Comparison of ENCODE assay signal across 8 cellular contexts in the genomic region with DNA sequence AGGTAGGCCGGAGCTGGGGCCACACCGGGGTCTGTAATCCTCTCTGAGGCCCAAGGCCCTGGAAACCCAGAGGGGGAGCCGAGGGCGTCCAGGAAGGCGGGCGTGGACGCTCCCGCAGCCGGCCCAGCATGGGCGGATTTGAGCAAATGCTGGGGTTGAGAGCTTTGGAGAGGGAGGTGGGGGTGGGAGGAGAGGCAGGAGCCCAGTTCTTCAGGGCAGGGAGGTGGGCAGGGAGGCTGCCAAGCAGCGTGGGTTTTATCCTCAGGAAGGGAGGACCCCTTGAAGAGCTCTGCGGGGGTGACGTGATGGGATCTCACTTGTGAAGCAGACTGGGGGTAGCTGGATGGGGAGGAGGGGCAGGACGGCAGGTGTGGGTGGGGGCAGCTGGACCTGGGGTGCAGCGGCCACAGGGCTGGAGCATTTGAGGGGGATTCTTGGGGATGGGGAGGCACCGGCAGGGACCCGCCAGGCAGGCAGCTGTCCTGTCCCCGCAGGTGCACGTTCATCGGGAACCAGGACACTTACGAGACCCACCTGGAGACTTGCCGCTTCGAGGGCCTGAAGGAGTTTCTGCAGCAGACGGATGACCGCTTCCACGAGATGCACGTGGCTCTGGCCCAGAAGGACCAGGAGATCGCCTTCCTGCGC. TPM values are rescaled to one million over a fixed set of nuclear protein-coding genes. Genes with fewer than 3 reads are reported as not detected.
"Had no signal": no experiment of that assay in that cellular context is flagged by ENCODE, and none has a peak within 500 bp of the region (broad histone marks: within the 10 kb centered on the region; RNA-seq: fewer than 3 reads in every experiment).

No MANE protein-coding gene starts in this region.

- H3K4me3 Mint-ChIP-seq: GM23338 had no signal

- H2AFZ ChIP-seq: GM23338 had no signal

- H3K9me3 ChIP-seq: HAP-1 had no signal

- H3K4me3 ChIP-seq: GM23338, HAP-1, K562 had no signal

- DNase-seq: IMR-90 had no signal

- FAIRE-seq: H1, H54, HTR-8/SVneo, K562 had no signal

- H3K9me3 Mint-ChIP-seq: GM23338 had no signal

- ATAC-seq: GM23338, HCT116, K562 had no signal

- H3K4me2 ChIP-seq: GM23338 had no signal

- H3K4me1 ChIP-seq: HAP-1 had no signal

RNA-seq across cellular contexts. Expression of a gene that starts 23.6 kb away (rescaled TPM):
- total RNA-seq: IMR-90 had no signal
